In the genomic region with DNA sequence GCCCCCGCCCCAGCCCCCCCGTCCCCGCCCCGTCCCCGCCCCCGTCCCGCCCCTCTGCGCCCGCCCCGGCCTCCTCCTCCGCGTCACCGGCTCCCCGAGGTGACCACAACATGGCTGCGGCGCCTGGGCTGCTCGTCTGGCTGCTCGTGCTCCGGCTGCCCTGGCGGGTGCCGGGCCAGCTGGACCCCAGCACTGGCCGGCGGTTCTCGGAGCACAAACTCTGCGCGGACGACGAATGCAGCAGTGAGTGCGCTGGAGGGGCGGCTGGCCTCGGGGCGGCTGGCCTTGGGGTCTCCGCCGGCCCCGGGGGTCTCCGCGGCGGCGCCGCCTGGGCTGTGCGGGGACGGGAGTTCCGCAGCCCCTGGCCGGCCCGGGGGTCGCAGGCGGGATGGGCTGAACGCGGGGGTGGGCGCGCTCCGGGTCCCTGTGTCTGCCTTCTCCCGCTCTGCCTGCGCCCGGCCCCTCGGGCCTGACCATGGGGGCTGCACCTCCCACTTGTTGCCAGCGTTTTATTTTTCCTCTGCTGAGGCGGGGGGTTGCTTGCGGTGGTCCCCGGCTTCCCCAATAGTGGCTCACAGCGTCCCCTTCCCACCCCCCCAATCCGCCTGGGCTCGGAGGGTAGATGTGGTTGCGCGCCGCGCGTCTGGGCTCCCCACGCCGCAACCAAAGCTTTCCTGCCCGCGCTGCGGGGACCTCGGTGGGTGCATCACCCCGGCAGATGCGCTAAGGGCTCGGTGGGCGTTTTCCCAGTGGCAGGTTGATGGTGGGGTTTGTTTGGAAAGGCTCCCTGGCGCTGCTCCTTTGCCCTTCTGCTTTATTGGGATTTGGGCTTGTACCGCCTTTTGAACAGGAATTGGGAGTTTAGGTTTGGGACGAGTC, we compare ENCODE assay signal across 8 cellular contexts. TPM values are rescaled to one million over a fixed set of nuclear protein-coding genes. Genes with fewer than 3 reads are reported as not detected.
DNase-seq lines count a peak whose midpoint lies in the region; ATAC-seq and TF ChIP-seq lines count a peak whose summit lies in the region.

A gene with protein sequence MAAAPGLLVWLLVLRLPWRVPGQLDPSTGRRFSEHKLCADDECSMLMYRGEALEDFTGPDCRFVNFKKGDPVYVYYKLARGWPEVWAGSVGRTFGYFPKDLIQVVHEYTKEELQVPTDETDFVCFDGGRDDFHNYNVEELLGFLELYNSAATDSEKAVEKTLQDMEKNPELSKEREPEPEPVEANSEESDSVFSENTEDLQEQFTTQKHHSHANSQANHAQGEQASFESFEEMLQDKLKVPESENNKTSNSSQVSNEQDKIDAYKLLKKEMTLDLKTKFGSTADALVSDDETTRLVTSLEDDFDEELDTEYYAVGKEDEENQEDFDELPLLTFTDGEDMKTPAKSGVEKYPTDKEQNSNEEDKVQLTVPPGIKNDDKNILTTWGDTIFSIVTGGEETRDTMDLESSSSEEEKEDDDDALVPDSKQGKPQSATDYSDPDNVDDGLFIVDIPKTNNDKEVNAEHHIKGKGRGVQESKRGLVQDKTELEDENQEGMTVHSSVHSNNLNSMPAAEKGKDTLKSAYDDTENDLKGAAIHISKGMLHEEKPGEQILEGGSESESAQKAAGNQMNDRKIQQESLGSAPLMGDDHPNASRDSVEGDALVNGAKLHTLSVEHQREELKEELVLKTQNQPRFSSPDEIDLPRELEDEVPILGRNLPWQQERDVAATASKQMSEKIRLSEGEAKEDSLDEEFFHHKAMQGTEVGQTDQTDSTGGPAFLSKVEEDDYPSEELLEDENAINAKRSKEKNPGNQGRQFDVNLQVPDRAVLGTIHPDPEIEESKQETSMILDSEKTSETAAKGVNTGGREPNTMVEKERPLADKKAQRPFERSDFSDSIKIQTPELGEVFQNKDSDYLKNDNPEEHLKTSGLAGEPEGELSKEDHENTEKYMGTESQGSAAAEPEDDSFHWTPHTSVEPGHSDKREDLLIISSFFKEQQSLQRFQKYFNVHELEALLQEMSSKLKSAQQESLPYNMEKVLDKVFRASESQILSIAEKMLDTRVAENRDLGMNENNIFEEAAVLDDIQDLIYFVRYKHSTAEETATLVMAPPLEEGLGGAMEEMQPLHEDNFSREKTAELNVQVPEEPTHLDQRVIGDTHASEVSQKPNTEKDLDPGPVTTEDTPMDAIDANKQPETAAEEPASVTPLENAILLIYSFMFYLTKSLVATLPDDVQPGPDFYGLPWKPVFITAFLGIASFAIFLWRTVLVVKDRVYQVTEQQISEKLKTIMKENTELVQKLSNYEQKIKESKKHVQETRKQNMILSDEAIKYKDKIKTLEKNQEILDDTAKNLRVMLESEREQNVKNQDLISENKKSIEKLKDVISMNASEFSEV (N-terminal part only) (plus strand): TSS at position 97 of the 879 bp plus-strand sequence. CDS start 14 bp downstream, at position 111.

- peaks cover 13% of the 10 kb centered on the region for H3K36me3 Mint-ChIP-seq in activated T-cell treated with anti-CD3 and anti-CD28 coated beads, Interleukin-2, amount 50 U/mL, for 4 hours (ENCODE audit: insufficient read depth)
- H3K36me3 Mint-ChIP-seq in naive B cell, result peaks cover 5 to 10% of the 10 kb centered on the region in 2 donors

- peak within 1 kb of the TSS; percentile 92 to 99 (median 97) for H3K27ac Mint-ChIP-seq in naive B cell
- H3K27ac Mint-ChIP-seq in stimulated activated naive CD8-positive, alpha-beta T cell treated with anti-CD3 and anti-CD28 coated beads, Interleukin-15, amount 100 ng/mL, for 72 hours, result peak within 1 kb of the TSS; percentile 87 to 97

- H2AFZ ChIP-seq in OCI-LY7 (ENCODE audit: low read length), result peak within 1 kb of the TSS; percentile 94

- H3K4me3 ChIP-seq in OCI-LY7 (ENCODE audit: low read depth, low read length, poor library complexity, severe bottlenecking) (peak within 1 kb of the TSS; percentile 95), esophagus squamous epithelium (peak within 1 kb of the TSS; percentile 73 to 100 (median 93))

- H3K36me3 ChIP-seq in OCI-LY7 (ENCODE audit: insufficient read depth, low read length) (no peaks in the 10 kb centered on the region), esophagus squamous epithelium (peaks cover 0 to 17% (median 0%) of the 10 kb centered on the region in 3 donors)

- TF ChIP-seq POLR2A in esophagus squamous epithelium (IDR thresholded peaks at IDR 0.05), result peak in 2 of 4 donors; percentile 1 to 50

- H3K79me2 ChIP-seq in OCI-LY7 (ENCODE audit: insufficient read depth, low read depth, low read length), result no peaks in the 10 kb centered on the region

- no peaks in the 10 kb centered on the region for H3K9me2 ChIP-seq in OCI-LY7 (ENCODE audit: insufficient read depth, low read length)

- no peaks in the 10 kb centered on the region for H3K9me3 Mint-ChIP-seq in activated T-cell treated with anti-CD3 and anti-CD28 coated beads, Interleukin-2, amount 50 U/mL, for 4 hours
- peaks cover 0 to 2% (median 0%) of the 10 kb centered on the region in 7 donors for H3K9me3 Mint-ChIP-seq in naive B cell
- no peaks in the 10 kb centered on the region for H3K9me3 Mint-ChIP-seq in stimulated activated naive CD8-positive, alpha-beta T cell treated with anti-CD3 and anti-CD28 coated beads, Interleukin-15, amount 100 ng/mL, for 72 hours

- no peak for TF ChIP-seq CTCF in OCI-LY7 (conservative IDR thresholded peaks at IDR 0.05; ENCODE audit: low read length)
- TF ChIP-seq CTCF in esophagus squamous epithelium (IDR thresholded peaks at IDR 0.05), result no peak

- H4K20me1 ChIP-seq in OCI-LY7 (ENCODE audit: insufficient read depth, low read length), result no peaks in the 10 kb centered on the region

- H3K4me2 ChIP-seq in OCI-LY7 (ENCODE audit: low read length), result peak within 1 kb of the TSS; percentile 94

- ATAC-seq in GM19324 (IDR thresholded peaks at IDR 0.05; ENCODE audit: low FRiP score, unreplicated experiment) (peak; percentile 62), HG03442 (IDR thresholded peaks at IDR 0.05; ENCODE audit: unreplicated experiment) (peak; percentile 51), naive B cell (ENCODE audit: low read depth in 2 of 2) (peak; percentile 55 to 61)
- ATAC-seq in activated T-cell treated with anti-CD3 and anti-CD28 coated beads, Interleukin-2, amount 50 U/mL, for 4 hours, result peak; percentile 64 to 65
- peak; percentile 65 for ATAC-seq in stimulated activated naive CD8-positive, alpha-beta T cell treated with anti-CD3 and anti-CD28 coated beads, Interleukin-15, amount 100 ng/mL, for 72 hours

- DNase-seq in CD1c-positive myeloid dendritic cell (ENCODE audit: extremely low spot score) (peak; percentile 74), OCI-LY7 (ENCODE audit: low spot score) (peak; percentile 78), esophagus squamous epithelium (lab: John Stamatoyannopoulos, UW) (peak; percentile 61), naive B cell (peak; percentile 27)
- peak; percentile 35 for DNase-seq in activated T-cell treated with anti-CD3 and anti-CD28 coated beads, Interleukin-2, amount 50 U/mL, for 4 hours
- DNase-seq in stimulated activated naive CD8-positive, alpha-beta T cell treated with anti-CD3 and anti-CD28 coated beads, Interleukin-15, amount 100 ng/mL, for 72 hours, result peak; percentile 46 to 69

- H3K9me3 ChIP-seq in OCI-LY7 (ENCODE audit: low read length) (no peaks in the 10 kb centered on the region), esophagus squamous epithelium (no peaks in the 10 kb centered on the region)

- peaks cover 0 to 4% (median 0%) of the 10 kb centered on the region in 4 donors for H3K27me3 ChIP-seq in esophagus squamous epithelium

- 2% methylated on average over 8 of the region's 81 CpGs; no CpG with 5 or more reads in 1 of the 2 donors for WGBS in esophagus squamous epithelium, 2 donors

- peaks cover 10% of the 10 kb centered on the region for H3K27me3 Mint-ChIP-seq in activated T-cell treated with anti-CD3 and anti-CD28 coated beads, Interleukin-2, amount 50 U/mL, for 4 hours (ENCODE audit: low read depth)
- peaks cover 11 to 21% (median 21%) of the 10 kb centered on the region in 3 donors for H3K27me3 Mint-ChIP-seq in naive B cell
- peaks cover 30% of the 10 kb centered on the region for H3K27me3 Mint-ChIP-seq in stimulated activated naive CD8-positive, alpha-beta T cell treated with anti-CD3 and anti-CD28 coated beads, Interleukin-15, amount 100 ng/mL, for 72 hours

- BruUV-seq in OCI-LY7 (replicated peaks; lab: Mats Ljungman, UMichigan), result no TSS peak

- POLR2A ChIA-PET in OCI-LY7 (lab: Charles Lee), result interaction anchor here (1.0 to 1.6 kb wide), 2 partner anchors 11 to 94 kb away, joined by 4 read pairs; a partner anchor contains a TSS

- H3K4me1 ChIP-seq in OCI-LY7 (ENCODE audit: insufficient read depth, low read length, poor library complexity, severe bottlenecking), result peaks cover 13% of the 10 kb centered on the region
- peaks cover 8 to 30% (median 13%) of the 10 kb centered on the region in 3 donors for H3K4me1 ChIP-seq in esophagus squamous epithelium

- CTCF ChIA-PET in OCI-LY7 (lab: Charles Lee; ENCODE audit: unreplicated experiment), result interaction anchor here (0.7 kb wide), 1 partner anchor 1849 kb away, joined by 3 read pairs; no protein-coding TSS in a partner anchor

- peaks cover 27% of the 10 kb centered on the region for H3K4me1 Mint-ChIP-seq in activated T-cell treated with anti-CD3 and anti-CD28 coated beads, Interleukin-2, amount 50 U/mL, for 4 hours (ENCODE audit: low read depth)
- peaks cover 13 to 39% (median 27%) of the 10 kb centered on the region in 3 donors for H3K4me1 Mint-ChIP-seq in naive B cell
- peaks cover 39% of the 10 kb centered on the region for H3K4me1 Mint-ChIP-seq in stimulated activated naive CD8-positive, alpha-beta T cell treated with anti-CD3 and anti-CD28 coated beads, Interleukin-15, amount 100 ng/mL, for 72 hours

- H3K4me3 Mint-ChIP-seq in activated T-cell treated with anti-CD3 and anti-CD28 coated beads, Interleukin-2, amount 50 U/mL, for 4 hours, result peak within 1 kb of the TSS; percentile 88
- H3K4me3 Mint-ChIP-seq in naive B cell, result peak within 1 kb of the TSS; percentile 92 to 98 (median 95)
- H3K4me3 Mint-ChIP-seq in stimulated activated naive CD8-positive, alpha-beta T cell treated with anti-CD3 and anti-CD28 coated beads, Interleukin-15, amount 100 ng/mL, for 72 hours, result peak within 1 kb of the TSS; percentile 83 to 92

- intact Hi-C loops in OCI-LY7 (cut with micrococcal nuclease; ENCODE audit: unreplicated experiment), result no loop called here
- intact Hi-C loops in esophagus squamous epithelium (cut with DNase I), result no loop called here

- H3K27ac ChIP-seq in OCI-LY7 (ENCODE audit: low read depth, low read length, poor library complexity, severe bottlenecking) (no peak within 1 kb of the TSS), esophagus squamous epithelium (peak within 1 kb of the TSS; percentile 75 to 93 (median 91))

RNA-seq across cellular contexts. Expression of the gene that starts here (rescaled TPM):
- 23.5 and 30.7 TPM in 2 replicates for total RNA-seq in OCI-LY7 (2014; rRNA removed; shearing (Covaris generic))
- 56.5 and 57.1 TPM in 2 replicates for total RNA-seq in OCI-LY7 (2022)
- total RNA-seq in activated T-cell treated with anti-CD3 and anti-CD28 coated beads, Interleukin-2, amount 50 U/mL, for 4 hours, result 10 to 100 TPM; 33.4 to 39.1 (median 35.4) TPM
- total RNA-seq in esophagus squamous epithelium, result 10 to 100 TPM; 17.5 to 40.4 (median 24.0) TPM
- polyA plus RNA-seq in naive B cell (ENCODE audit: low read depth in 6 of 6), result 10 to 100 TPM; 32.0 to 76.7 (median 53.0) TPM

Comparison
In these comparisons a context has a peak if more than half of its experiments do, and no peak if none do; other contexts are left out.
1. DNase-seq: peak in every context shown above with its lines; median percentile 78 in OCI-LY7; 74 in CD1c-positive myeloid dendritic cell; 61 in esophagus squamous epithelium; 58 in stimulated activated naive CD8-positive, alpha-beta T cell treated with anti-CD3 and anti-CD28 coated beads, Interleukin-15, amount 100 ng/mL, for 72 hours; 35 in activated T-cell treated with anti-CD3 and anti-CD28 coated beads, Interleukin-2, amount 50 U/mL, for 4 hours; 27 in naive B cell.